Comparison of ENCODE assay signal across 11 cellular contexts in the genomic region with DNA sequence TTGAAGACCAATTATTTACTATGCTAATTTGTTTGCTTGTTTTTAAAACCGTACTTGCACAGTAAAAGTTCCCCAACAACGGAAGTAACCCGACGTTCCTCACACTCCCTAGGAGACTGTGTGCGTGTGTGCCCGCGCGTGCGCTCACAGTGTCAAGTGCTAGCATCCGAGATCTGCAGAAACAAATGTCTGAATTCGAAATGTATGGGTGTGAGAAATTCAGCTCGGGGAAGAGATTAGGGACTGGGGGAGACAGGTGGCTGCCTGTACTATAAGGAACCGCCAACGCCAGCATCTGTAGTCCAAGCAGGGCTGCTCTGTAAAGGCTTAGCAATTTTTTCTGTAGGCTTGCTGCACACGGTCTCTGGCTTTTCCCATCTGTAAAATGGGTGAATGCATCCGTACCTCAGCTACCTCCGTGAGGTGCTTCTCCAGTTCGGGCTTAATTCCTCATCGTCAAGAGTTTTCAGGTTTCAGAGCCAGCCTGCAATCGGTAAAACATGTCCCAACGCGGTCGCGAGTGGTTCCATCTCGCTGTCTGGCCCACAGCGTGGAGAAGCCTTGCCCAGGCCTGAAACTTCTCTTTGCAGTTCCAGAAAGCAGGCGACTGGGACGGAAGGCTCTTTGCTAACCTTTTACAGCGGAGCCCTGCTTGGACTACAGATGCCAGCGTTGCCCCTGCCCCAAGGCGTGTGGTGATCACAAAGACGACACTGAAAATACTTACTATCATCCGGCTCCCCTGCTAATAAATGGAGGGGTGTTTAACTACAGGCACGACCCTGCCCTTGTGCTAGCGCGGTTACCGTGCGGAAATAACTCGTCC. TPM values are rescaled to one million over a fixed set of nuclear protein-coding genes. Genes with fewer than 3 reads are reported as not detected.
DNase-seq lines count a peak whose midpoint lies in the region; ATAC-seq lines count a peak whose summit lies in the region.
"Had no signal": no experiment of that assay in that cellular context is flagged by ENCODE, and none has a peak within 500 bp of the region (broad histone marks: within the 10 kb centered on the region; RNA-seq: fewer than 3 reads in every experiment).

No MANE protein-coding gene starts in this region.

- peaks cover 82% of the 10 kb centered on the region for H3K27me3 Mint-ChIP-seq in T-helper 1 cell treated with Interleukin-12 subunit alpha and Interleukin-12 subunit beta and Interleukin-4 antibody, amounts not matched to agents 30 μg/mL and 1 μg/mL, for 36 hours (ENCODE audit: low read depth)
- peaks cover 70% of the 10 kb centered on the region for H3K27me3 Mint-ChIP-seq in IgD-negative memory B cell
- peaks cover 97% of the 10 kb centered on the region for H3K27me3 Mint-ChIP-seq in dendritic cell treated with granulocyte-macrophage colony-stimulating factor and Interleukin-4, amounts not matched to agents 40 ng/mL and 50 ng/mL, for 4 days

- H3K79me1 ChIP-seq in neuronal stem cell (ENCODE audit: low read depth, low read length), result no peaks in the 10 kb centered on the region

- H3K9me3 Mint-ChIP-seq in T-helper 1 cell treated with Interleukin-12 subunit alpha and Interleukin-12 subunit beta and Interleukin-4 antibody, amounts not matched to agents 30 μg/mL and 1 μg/mL, for 36 hours, result no peaks in the 10 kb centered on the region
- peaks cover 0 to 3% (median 0%) of the 10 kb centered on the region in 3 donors for H3K9me3 Mint-ChIP-seq in IgD-negative memory B cell
- no peaks in the 10 kb centered on the region for H3K9me3 Mint-ChIP-seq in dendritic cell treated with granulocyte-macrophage colony-stimulating factor and Interleukin-4, amounts not matched to agents 40 ng/mL and 50 ng/mL, for 4 days

- H2BK5ac ChIP-seq in neuronal stem cell (ENCODE audit: low read length), result no peak overlapping the region

- peaks cover 16% of the 10 kb centered on the region for H3K4me1 Mint-ChIP-seq in T-helper 1 cell treated with Interleukin-12 subunit alpha and Interleukin-12 subunit beta and Interleukin-4 antibody, amounts not matched to agents 30 μg/mL and 1 μg/mL, for 36 hours (ENCODE audit: low read depth)
- H3K4me1 Mint-ChIP-seq in IgD-negative memory B cell, result peaks cover 6 to 28% (median 14%) of the 10 kb centered on the region in 3 donors
- H3K4me1 Mint-ChIP-seq in dendritic cell treated with granulocyte-macrophage colony-stimulating factor and Interleukin-4, amounts not matched to agents 40 ng/mL and 50 ng/mL, for 4 days (ENCODE audit: low read depth), result peaks cover 73% of the 10 kb centered on the region

- intact Hi-C loops in dendritic cell treated with granulocyte-macrophage colony-stimulating factor and Interleukin-4, amounts not matched to agents 40 ng/mL and 50 ng/mL, for 4 days (cut with micrococcal nuclease), result loop anchor here (5.0 kb wide), 1 partner anchor 48 kb away; the partner anchor contains the start of gene OLIG1

- DNase-seq in T-helper 1 cell, result no peak
- no peak for DNase-seq in neuronal stem cell (ENCODE audit: low spot score)
- DNase-seq in cerebellar nuclear complex (lab: John Stamatoyannopoulos, UW), result no peak
- DNase-seq: NCI-H2171 treated with DMSO at 0.1 percent for 48 hours had no signal

- no peak overlapping the region for H3K4me3 Mint-ChIP-seq in T-helper 1 cell treated with Interleukin-12 subunit alpha and Interleukin-12 subunit beta and Interleukin-4 antibody, amounts not matched to agents 30 μg/mL and 1 μg/mL, for 36 hours
- peak overlapping the region in 1 of 4 donors; percentile 77 for H3K4me3 Mint-ChIP-seq in IgD-negative memory B cell
- peak overlapping the region; percentile 68 for H3K4me3 Mint-ChIP-seq in dendritic cell treated with granulocyte-macrophage colony-stimulating factor and Interleukin-4, amounts not matched to agents 40 ng/mL and 50 ng/mL, for 4 days

- peak overlapping the region; percentile 70 for H3K27ac Mint-ChIP-seq in T-helper 1 cell treated with Interleukin-12 subunit alpha and Interleukin-12 subunit beta and Interleukin-4 antibody, amounts not matched to agents 30 μg/mL and 1 μg/mL, for 36 hours
- peak overlapping the region in 2 of 3 donors; percentile 24 to 49 for H3K27ac Mint-ChIP-seq in IgD-negative memory B cell
- no peak overlapping the region for H3K27ac Mint-ChIP-seq in dendritic cell treated with granulocyte-macrophage colony-stimulating factor and Interleukin-4, amounts not matched to agents 40 ng/mL and 50 ng/mL, for 4 days

- no peak overlapping the region for H2AFZ ChIP-seq in neuronal stem cell (ENCODE audit: low read length)

- no CpG with 5 or more reads among the region's 39 CpGs for WGBS in neuronal stem cell (ENCODE audit: extremely low coverage in 2 of 2, insufficient read length in 2 of 2, insufficient replicate concordance in 1 of 2), 2 donors

- no peak overlapping the region for H3K4ac ChIP-seq in neuronal stem cell (ENCODE audit: low read length)

- H4K91ac ChIP-seq in neuronal stem cell (ENCODE audit: low read depth, low read length, poor library complexity), result no peak overlapping the region

- peak overlapping the region; percentile 30 for H2AK5ac ChIP-seq in neuronal stem cell (ENCODE audit: low read depth, low read length)

- peaks cover 0 to 13% of the 10 kb centered on the region in 2 donors for H3K4me1 ChIP-seq in neuronal stem cell (ENCODE audit: control insufficient read depth in 2 of 2, insufficient read depth in 1 of 2, low read depth in 1 of 2, low read length in 2 of 2)

- peaks cover 6 to 9% of the 10 kb centered on the region in 2 donors for H3K9me3 ChIP-seq in neuronal stem cell (replicated peaks in 1 of 2; ENCODE audit: control insufficient read depth in 2 of 2, insufficient read depth in 1 of 2, low read depth in 1 of 2, low read length in 2 of 2)
- H3K9me3 ChIP-seq: suprapubic skin had no signal

- no peak overlapping the region for H3K23ac ChIP-seq in neuronal stem cell (ENCODE audit: low read depth, low read length, poor library complexity)

- H3K4me3 ChIP-seq in neuronal stem cell (ENCODE audit: low read length in 2 of 2), result no peak overlapping the region

- H3K4me2 ChIP-seq in neuronal stem cell (ENCODE audit: insufficient read depth, low read length, poor library complexity, severe bottlenecking), result peak overlapping the region; percentile 73

- H4K8ac ChIP-seq in neuronal stem cell (ENCODE audit: low read depth, low read length), result no peak overlapping the region

- H3K18ac ChIP-seq in neuronal stem cell (ENCODE audit: low read length), result peak overlapping the region; percentile 9

- H3K14ac ChIP-seq in neuronal stem cell (ENCODE audit: low read length), result no peak overlapping the region

- H3K36me3 Mint-ChIP-seq in T-helper 1 cell treated with Interleukin-12 subunit alpha and Interleukin-12 subunit beta and Interleukin-4 antibody, amounts not matched to agents 30 μg/mL and 1 μg/mL, for 36 hours (ENCODE audit: low read depth), result peaks cover 8% of the 10 kb centered on the region
- H3K36me3 Mint-ChIP-seq in IgD-negative memory B cell, result no peaks in the 10 kb centered on the region
- H3K36me3 Mint-ChIP-seq in dendritic cell treated with granulocyte-macrophage colony-stimulating factor and Interleukin-4, amounts not matched to agents 40 ng/mL and 50 ng/mL, for 4 days (ENCODE audit: low read depth), result no peaks in the 10 kb centered on the region

- H3K27me3 ChIP-seq in neuronal stem cell (ENCODE audit: control insufficient read depth in 3 of 3, insufficient read depth in 3 of 3, low read depth in 1 of 3, low read length in 3 of 3), result peaks cover 65 to 99% (median 98%) of the 10 kb centered on the region in 3 experiments

- ATAC-seq in GM18519 (IDR thresholded peaks at IDR 0.05; ENCODE audit: low FRiP score, unreplicated experiment), result no peak
- no peak for ATAC-seq in HG03378 (IDR thresholded peaks at IDR 0.05; ENCODE audit: unreplicated experiment)

- no peak overlapping the region for H2BK12ac ChIP-seq in neuronal stem cell (ENCODE audit: low read length)

- no peak overlapping the region for H2BK15ac ChIP-seq in neuronal stem cell (ENCODE audit: low read length)

- H3K27ac ChIP-seq in neuronal stem cell (replicated peaks; ENCODE audit: low read length), result no peak overlapping the region
- H3K27ac ChIP-seq: RWPE1, suprapubic skin had no signal

- H2BK120ac ChIP-seq in neuronal stem cell (ENCODE audit: low read depth, low read length), result no peak overlapping the region

- H3K9ac ChIP-seq in neuronal stem cell (ENCODE audit: low read depth, low read length, poor library complexity), result no peak overlapping the region

- no peaks in the 10 kb centered on the region for H3K36me3 ChIP-seq in neuronal stem cell (replicated peaks in 1 of 2; ENCODE audit: control insufficient read depth in 2 of 2, insufficient read depth in 2 of 2, low read length in 2 of 2)
- H3K36me3 ChIP-seq: suprapubic skin had no signal

RNA-seq across cellular contexts. Expression of gene OLIG2, which starts 1.2 kb away (rescaled TPM):
- polyA plus RNA-seq in IgD-negative memory B cell, result not detected
- 0.70 TPM for polyA plus RNA-seq in neuronal stem cell (2013, experiment 1 of 2)
- 0.61 TPM for polyA plus RNA-seq in neuronal stem cell (2013, experiment 2 of 2)

RNA-seq across cellular contexts. Expression of gene OLIG1, which starts 45.5 kb away (rescaled TPM):
- polyA plus RNA-seq in IgD-negative memory B cell, result not detected
- polyA plus RNA-seq in neuronal stem cell (2013, experiment 1 of 2), result 0.11 TPM
- not detected for polyA plus RNA-seq in neuronal stem cell (2013, experiment 2 of 2)
